In genomic region chr6:24778121-24778520, GRCh38 we compare ENCODE assay signal across 11 cellular contexts. TPM values are rescaled to one million over a fixed set of nuclear protein-coding genes. Genes with fewer than 3 reads are reported as not detected.
DNase-seq lines count a peak whose midpoint lies in the region; ATAC-seq and TF ChIP-seq lines count a peak whose summit lies in the region.
"Had no signal": no experiment of that assay in that cellular context is flagged by ENCODE, and none has a peak within 500 bp of the region (broad histone marks: within the 10 kb centered on the region; RNA-seq: fewer than 3 reads in every experiment).

No MANE protein-coding gene starts in this region.

- no peaks in the 10 kb centered on the region for H4K20me1 ChIP-seq in smooth muscle cell (ENCODE audit: low read depth)

- no peaks in the 10 kb centered on the region for H3K27me3 Mint-ChIP-seq in activated CD8-positive, alpha-beta memory T cell treated with anti-CD3 and anti-CD28 coated beads, Interleukin-2, amount 10 ng/mL, durations not matched to agents 7 days and 5 days
- no peaks in the 10 kb centered on the region for H3K27me3 Mint-ChIP-seq in brain

- H3K4me3 Mint-ChIP-seq in activated CD8-positive, alpha-beta memory T cell treated with anti-CD3 and anti-CD28 coated beads, Interleukin-2, amount 10 ng/mL, durations not matched to agents 7 days and 5 days = peak overlapping the region; percentile 50
- H3K4me3 Mint-ChIP-seq in brain = peak overlapping the region in 4 of 5 experiments; percentile 8 to 100 (median 39)

- H3K27ac Mint-ChIP-seq in activated CD8-positive, alpha-beta memory T cell treated with anti-CD3 and anti-CD28 coated beads, Interleukin-2, amount 10 ng/mL, durations not matched to agents 7 days and 5 days = peak overlapping the region; percentile 15
- no peak overlapping the region for H3K27ac Mint-ChIP-seq in brain

- H3K36me3 ChIP-seq in smooth muscle cell (ENCODE audit: low read depth) = peaks cover under 1% of the 10 kb centered on the region

- H2AFZ ChIP-seq in smooth muscle cell (ENCODE audit: low read depth) = no peak overlapping the region

- peaks cover 15% of the 10 kb centered on the region for H3K4me1 ChIP-seq in smooth muscle cell (ENCODE audit: low read depth)

- TF ChIP-seq CTCF in NB4 (IDR thresholded peaks at IDR 0.05; ENCODE audit: low read depth, low read length) = no peak
- TF ChIP-seq CTCF in brain (conservative IDR thresholded peaks at IDR 0.05) = no peak
- no peak for TF ChIP-seq CTCF in smooth muscle cell (IDR thresholded peaks at IDR 0.05; ENCODE audit: borderline replicate concordance, insufficient read depth, poor library complexity, severe bottlenecking)

- no peaks in the 10 kb centered on the region for H3F3A ChIP-seq in smooth muscle cell (ENCODE audit: low read depth)

- no peak overlapping the region for H3K27ac ChIP-seq in smooth muscle cell (ENCODE audit: low read depth)
- H3K27ac ChIP-seq: gastrocnemius medialis had no signal

- in situ Hi-C loops in ACHN (cut with HindIII; ENCODE audit: low pct_ligation_motif_present, low pct_unique_long_range_greater_than_20kb, low sequenced_read_pairs) = no loop called here

- H3K4me2 ChIP-seq in smooth muscle cell = no peak overlapping the region

- TF ChIP-seq POLR2A in NB4 (IDR thresholded peaks at IDR 0.05; ENCODE audit: extremely low read depth, insufficient read length) = no peak

- no peaks in the 10 kb centered on the region for H3K9me3 Mint-ChIP-seq in activated CD8-positive, alpha-beta memory T cell treated with anti-CD3 and anti-CD28 coated beads, Interleukin-2, amount 10 ng/mL, durations not matched to agents 7 days and 5 days (ENCODE audit: low read depth)
- no peaks in the 10 kb centered on the region for H3K9me3 Mint-ChIP-seq in brain

- peaks cover 50% of the 10 kb centered on the region for H3K36me3 Mint-ChIP-seq in activated CD8-positive, alpha-beta memory T cell treated with anti-CD3 and anti-CD28 coated beads, Interleukin-2, amount 10 ng/mL, durations not matched to agents 7 days and 5 days
- H3K36me3 Mint-ChIP-seq in brain = peaks cover 18% of the 10 kb centered on the region

- no peaks in the 10 kb centered on the region for H3K27me3 ChIP-seq in smooth muscle cell (ENCODE audit: low read depth)
- H3K27me3 ChIP-seq: gastrocnemius medialis had no signal

- no peaks in the 10 kb centered on the region for H3K9me3 ChIP-seq in smooth muscle cell (replicated peaks; ENCODE audit: low read depth)
- H3K9me3 ChIP-seq: gastrocnemius medialis had no signal

- no peak for DNase-seq in activated CD8-positive, alpha-beta memory T cell treated with anti-CD3 and anti-CD28 coated beads, Interleukin-2, amount 10 ng/mL, durations not matched to agents 7 days and 5 days
- DNase-seq in activated CD8-positive, alpha-beta memory T cell treated with anti-CD3 and anti-CD28 coated beads, Interleukin-2, amount 50 U/mL, for 48 hours = no peak
- DNase-seq in NB4 (ENCODE audit: low read depth) = peak; percentile 24
- DNase-seq in smooth muscle cell (lab: John Stamatoyannopoulos, UW; ENCODE audit: unreplicated experiment) = no peak
- DNase-seq in ACHN = no peak
- no peak for DNase-seq in SKM-1 (lab: John Stamatoyannopoulos, UW; ENCODE audit: unreplicated experiment)
- DNase-seq: activated naive CD4-positive, alpha-beta T cell treated with Interleukin-2 at 50 U/mL for 16 hours; gastrocnemius medialis had no signal

- H3K4me1 Mint-ChIP-seq in activated CD8-positive, alpha-beta memory T cell treated with anti-CD3 and anti-CD28 coated beads, Interleukin-2, amount 10 ng/mL, durations not matched to agents 7 days and 5 days = peaks cover 46% of the 10 kb centered on the region
- peaks cover 32% of the 10 kb centered on the region for H3K4me1 Mint-ChIP-seq in brain

- no peak for ATAC-seq in activated CD8-positive, alpha-beta memory T cell treated with anti-CD3 and anti-CD28 coated beads, Interleukin-2, amount 10 ng/mL, durations not matched to agents 7 days and 5 days
- ATAC-seq in GM18861 (IDR thresholded peaks at IDR 0.05; ENCODE audit: unreplicated experiment) = no peak
- ATAC-seq: gastrocnemius medialis, Right ventricle myocardium inferior had no signal

- CTCF ChIA-PET in activated CD8-positive, alpha-beta memory T cell treated with anti-CD3 and anti-CD28 coated beads, Interleukin-2, amount 10 ng/mL, durations not matched to agents 7 days and 5 days (lab: Charles Lee) = no interaction called here

- WGBS in smooth muscle cell (ENCODE audit: low lambda C conversion rate) = 94% methylated on average over 1 of the region's 1 CpG

- H3K79me2 ChIP-seq in smooth muscle cell (ENCODE audit: low read depth) = peaks cover 50% of the 10 kb centered on the region

- H3K4me3 ChIP-seq in NB4 (ENCODE audit: low read depth, low read length) = peak overlapping the region; percentile 98
- peak overlapping the region; percentile 76 for H3K4me3 ChIP-seq in smooth muscle cell
- H3K4me3 ChIP-seq: gastrocnemius medialis had no signal

- H3K9ac ChIP-seq in smooth muscle cell (ENCODE audit: low read depth) = no peak overlapping the region

RNA-seq across cellular contexts. Expression of gene GMNN, which starts 3.4 kb away (rescaled TPM):
- total RNA-seq in activated CD8-positive, alpha-beta memory T cell treated with anti-CD3 and anti-CD28 coated beads, Interleukin-2, amount 10 ng/mL, durations not matched to agents 7 days and 5 days = 10 to 100 TPM; 90.0 to 93.6 TPM
- polyA plus RNA-seq in brain (ENCODE audit: insufficient read depth, low read depth, low replicate concordance) (25.0 TPM), smooth muscle cell (36.7 and 46.4 TPM in 2 replicates)
- total RNA-seq in smooth muscle cell = 31.8 and 42.5 TPM in 2 replicates

RNA-seq across cellular contexts. Expression of gene ARMH2, which starts 20.6 kb away (rescaled TPM):
- under 1 TPM; 0.28 to 0.41 TPM for total RNA-seq in activated CD8-positive, alpha-beta memory T cell treated with anti-CD3 and anti-CD28 coated beads, Interleukin-2, amount 10 ng/mL, durations not matched to agents 7 days and 5 days
- polyA plus RNA-seq in brain (ENCODE audit: insufficient read depth, low read depth, low replicate concordance) (not detected), smooth muscle cell (not detected in 2 replicates)
- not detected in 2 replicates for total RNA-seq in smooth muscle cell
- total RNA-seq: gastrocnemius medialis, Right ventricle myocardium inferior had no signal

RNA-seq across cellular contexts. Expression of gene C6orf62, which starts 59.2 kb away (rescaled TPM):
- total RNA-seq in activated CD8-positive, alpha-beta memory T cell treated with anti-CD3 and anti-CD28 coated beads, Interleukin-2, amount 10 ng/mL, durations not matched to agents 7 days and 5 days = 100 to 1,000 TPM; 141 to 148 TPM
- 67.5 TPM for polyA plus RNA-seq in brain (ENCODE audit: insufficient read depth, low read depth, low replicate concordance)
- total RNA-seq in smooth muscle cell = 61.4 and 79.1 TPM in 2 replicates
- 32.4 and 33.1 TPM in 2 replicates for polyA plus RNA-seq in smooth muscle cell
